8 cellular contexts compared by ENCODE assay signal in genomic region chr19:45782162-45782623, GRCh38. TPM values are rescaled to one million over a fixed set of nuclear protein-coding genes. Genes with fewer than 3 reads are reported as not detected.
DNase-seq lines count a peak whose midpoint lies in the region; ATAC-seq and TF ChIP-seq lines count a peak whose summit lies in the region.

Gene DMPK, minus strand, starts transcription at chr19:45782490. Its CDS starts 138 bp downstream, at chr19:45782352.

- intact Hi-C loops in Panc1 (cut with micrococcal nuclease; ENCODE audit: unreplicated experiment): no loop called here
- intact Hi-C loops in esophagus squamous epithelium (cut with DNase I): no loop called here

- DNase-seq in AG10803 (ENCODE audit: low read depth): no peak
- DNase-seq in Panc1 (ENCODE audit: low read depth, low spot score): no peak
- no peak for DNase-seq in esophagus squamous epithelium (lab: John Stamatoyannopoulos, UW)
- no peak for DNase-seq in neuronal stem cell (ENCODE audit: low spot score)
- no peak for DNase-seq in NOMO-1 treated with DMSO at 0.1 percent for 48 hours (lab: John Stamatoyannopoulos, UW; ENCODE audit: unreplicated experiment)
- DNase-seq in AML-193 (lab: John Stamatoyannopoulos, UW): no peak

- no peak within 1 kb of the TSS for H3K23ac ChIP-seq in neuronal stem cell (ENCODE audit: low read depth, low read length, poor library complexity)

- H2AK5ac ChIP-seq in neuronal stem cell (ENCODE audit: low read depth, low read length): peak within 1 kb of the TSS; percentile 88

- H3K4me3 ChIP-seq in AG10803 (ENCODE audit: low read length) (peak within 1 kb of the TSS; percentile 77), Panc1 (ENCODE audit: low read depth in 2 of 2, low read length in 2 of 2) (peak within 1 kb of the TSS; percentile 52 to 62), esophagus squamous epithelium (peak within 1 kb of the TSS; percentile 31 to 64 (median 56)), neuronal stem cell (ENCODE audit: low read length in 2 of 2) (no peak within 1 kb of the TSS)

- H3K9me3 ChIP-seq in Panc1 (ENCODE audit: control insufficient read depth, insufficient read depth, low read depth, low read length) (no peaks in the 10 kb centered on the region), esophagus squamous epithelium (no peaks in the 10 kb centered on the region), neuronal stem cell (replicated peaks in 1 of 2; ENCODE audit: control insufficient read depth in 2 of 2, insufficient read depth in 1 of 2, low read depth in 1 of 2, low read length in 2 of 2) (no peaks in the 10 kb centered on the region)

- peak within 1 kb of the TSS; percentile 3 for H3K9ac ChIP-seq in neuronal stem cell (ENCODE audit: low read depth, low read length, poor library complexity)

- POLR2A ChIA-PET in Panc1 (lab: Charles Lee): interaction anchor here (0.6 kb wide), 1 partner anchor 11 kb away, joined by 8 read pairs; no protein-coding TSS in a partner anchor

- peaks cover 6% of the 10 kb centered on the region for H3K79me1 ChIP-seq in neuronal stem cell (ENCODE audit: low read depth, low read length)

- no peaks in the 10 kb centered on the region for H3K36me3 ChIP-seq in Panc1 (ENCODE audit: control insufficient read depth, insufficient read depth, low read length)
- peaks cover 15 to 39% (median 25%) of the 10 kb centered on the region in 3 donors for H3K36me3 ChIP-seq in esophagus squamous epithelium
- peaks cover 36 to 69% of the 10 kb centered on the region in 2 donors for H3K36me3 ChIP-seq in neuronal stem cell (replicated peaks in 1 of 2; ENCODE audit: control insufficient read depth in 2 of 2, insufficient read depth in 2 of 2, low read length in 2 of 2)

- H4K8ac ChIP-seq in neuronal stem cell (ENCODE audit: low read depth, low read length): no peak within 1 kb of the TSS

- H3K4me1 ChIP-seq in Panc1 (ENCODE audit: control insufficient read depth, insufficient read depth, low read length): peaks cover 25% of the 10 kb centered on the region
- H3K4me1 ChIP-seq in esophagus squamous epithelium: peaks cover 51 to 82% (median 64%) of the 10 kb centered on the region in 3 donors
- peaks cover 19 to 24% of the 10 kb centered on the region in 2 donors for H3K4me1 ChIP-seq in neuronal stem cell (ENCODE audit: control insufficient read depth in 2 of 2, insufficient read depth in 1 of 2, low read depth in 1 of 2, low read length in 2 of 2)

- peak within 1 kb of the TSS; percentile 51 for H2BK120ac ChIP-seq in neuronal stem cell (ENCODE audit: low read depth, low read length)

- in situ Hi-C loops in Panc1 (cut with HindIII; ENCODE audit: low pct_unique_long_range_greater_than_20kb, low sequenced_read_pairs): no loop called here

- H2AFZ ChIP-seq in neuronal stem cell (ENCODE audit: low read length): no peak within 1 kb of the TSS

- H3K14ac ChIP-seq in neuronal stem cell (ENCODE audit: low read length): peak within 1 kb of the TSS; percentile 47

- ATAC-seq in Panc1: peak; percentile 58
- ATAC-seq in GM21723 (IDR thresholded peaks at IDR 0.05; ENCODE audit: unreplicated experiment): no peak
- ATAC-seq in GM21423 (IDR thresholded peaks at IDR 0.05; ENCODE audit: unreplicated experiment): no peak

- CTCF ChIA-PET in Panc1 (lab: Charles Lee): interaction anchor here (0.5 to 1.0 kb wide), 5 partner anchors 13 to 120 kb away, joined by 3 to 10 read pairs (median 7); partner anchors contain the start of gene SIX5

- no TSS peak for BruUV-seq in Panc1 (replicated peaks; lab: Mats Ljungman, UMichigan)

- H4K91ac ChIP-seq in neuronal stem cell (ENCODE audit: low read depth, low read length, poor library complexity): no peak within 1 kb of the TSS

- peak in 1 of 4 donors; percentile 32 for TF ChIP-seq POLR2A in esophagus squamous epithelium (IDR thresholded peaks at IDR 0.05)

- peak within 1 kb of the TSS; percentile 87 for H3K27ac ChIP-seq in Panc1 (ENCODE audit: low read length)
- H3K27ac ChIP-seq in esophagus squamous epithelium: peak within 1 kb of the TSS; percentile 79 to 92 (median 89)
- H3K27ac ChIP-seq in neuronal stem cell (replicated peaks; ENCODE audit: low read length): no peak within 1 kb of the TSS

- peak within 1 kb of the TSS; percentile 24 for H3K4me2 ChIP-seq in neuronal stem cell (ENCODE audit: insufficient read depth, low read length, poor library complexity, severe bottlenecking)

- H2BK15ac ChIP-seq in neuronal stem cell (ENCODE audit: low read length): no peak within 1 kb of the TSS

- H3K27me3 ChIP-seq in Panc1 (ENCODE audit: control insufficient read depth, insufficient read depth, low read length) (no peaks in the 10 kb centered on the region), esophagus squamous epithelium (no peaks in the 10 kb centered on the region), neuronal stem cell (ENCODE audit: control insufficient read depth in 3 of 3, insufficient read depth in 3 of 3, low read depth in 1 of 3, low read length in 3 of 3) (peaks cover 0 to 6% (median 0%) of the 10 kb centered on the region in 3 experiments)

- no peak within 1 kb of the TSS for H2BK12ac ChIP-seq in neuronal stem cell (ENCODE audit: low read length)

- peak within 1 kb of the TSS; percentile 57 for H2BK5ac ChIP-seq in neuronal stem cell (ENCODE audit: low read length)

- TF ChIP-seq CTCF in AG10803 (conservative IDR thresholded peaks at IDR 0.05; ENCODE audit: low read length) (no peak), Panc1 (IDR thresholded peaks at IDR 0.05) (no peak), esophagus squamous epithelium (IDR thresholded peaks at IDR 0.05) (no peak)

- no peak within 1 kb of the TSS for H3K4ac ChIP-seq in neuronal stem cell (ENCODE audit: low read length)

- WGBS in esophagus squamous epithelium, 2 donors: 13 to 30% methylated on average over 2 to 3 of the region's 18 CpGs
- no CpG with 5 or more reads among the region's 18 CpGs for WGBS in neuronal stem cell (ENCODE audit: extremely low coverage in 2 of 2, insufficient read length in 2 of 2, insufficient replicate concordance in 1 of 2), 2 donors

- H3K18ac ChIP-seq in neuronal stem cell (ENCODE audit: low read length): peak within 1 kb of the TSS; percentile 85

RNA-seq across cellular contexts. Expression of gene DMPK, which starts in this region (rescaled TPM):
- total RNA-seq in Panc1 (2021; ENCODE audit: unreplicated experiment): 119 TPM
- polyA plus RNA-seq in Panc1 (2012; ENCODE audit: insufficient read length): 151 TPM
- total RNA-seq in esophagus squamous epithelium: 10 to 100 TPM; 15.8 to 36.6 (median 17.2) TPM
- 29.4 TPM for polyA plus RNA-seq in neuronal stem cell (2013, experiment 1 of 2)
- polyA plus RNA-seq in neuronal stem cell (2013, experiment 2 of 2): 28.6 TPM

Comparison
In these comparisons a context has a peak if more than half of its experiments do, and no peak if none do; other contexts are left out.
1. H3K4me3 ChIP-seq: peak in AG10803 (single experiment), Panc1 (2 of 2) and esophagus squamous epithelium (4 of 4); none in neuronal stem cell (0 of 2).